22 cellular contexts compared by ENCODE assay signal in genomic region chr14:60946773-60947172, GRCh38. TPM values are rescaled to one million over a fixed set of nuclear protein-coding genes. Genes with fewer than 3 reads are reported as not detected.
DNase-seq lines count a peak whose midpoint lies in the region; ATAC-seq and TF ChIP-seq lines count a peak whose summit lies in the region.
"Had no signal": no experiment of that assay in that cellular context is flagged by ENCODE, and none has a peak within 500 bp of the region (broad histone marks: within the 10 kb centered on the region; RNA-seq: fewer than 3 reads in every experiment).

No MANE protein-coding gene starts in this region.

- TF ChIP-seq CTCF in natural killer cell (IDR thresholded peaks at IDR 0.05) (no peak), osteoblast (IDR thresholded peaks at IDR 0.05; ENCODE audit: extremely low read depth, low read depth, low read length) (no peak), endodermal cell (conservative IDR thresholded peaks at IDR 0.05) (no peak)

- no peak overlapping the region for H3K9ac ChIP-seq in endodermal cell (ENCODE audit: extremely low read depth, low read length, poor library complexity, severe bottlenecking)
- H3K9ac ChIP-seq: BLaER1 treated with 17β-estradiol and CSF1 and Interleukin-3, amounts not matched to agents 10 nM and 100 nM had no signal

- H3K36me3 Mint-ChIP-seq in natural killer cell treated with Interleukin-12 subunit alpha and Interleukin-12 subunit beta and Interleukin-15 and Interleukin-18, amount 100 ng/mL, for 72 hours: peaks cover 12% of the 10 kb centered on the region
- H3K36me3 Mint-ChIP-seq in natural killer cell (no peaks in the 10 kb centered on the region), endodermal cell (ENCODE audit: low read depth) (no peaks in the 10 kb centered on the region)
- peaks cover 9% of the 10 kb centered on the region for H3K36me3 Mint-ChIP-seq in stimulated activated effector memory CD8-positive, alpha-beta T cell treated with anti-CD3 and anti-CD28 coated beads, Interleukin-12 subunit alpha, Interleukin-12 subunit beta, amount 100 ng/mL, for 72 hours

- DNase-seq in natural killer cell treated with Interleukin-12 subunit alpha and Interleukin-12 subunit beta and Interleukin-15 and Interleukin-18, amount 100 ng/mL, for 72 hours (ENCODE audit: low spot score): no peak
- no peak for DNase-seq in natural killer cell
- no peak for DNase-seq in osteoblast (ENCODE audit: insufficient read length, low spot score, missing footprints)
- no peak for DNase-seq in stimulated activated effector memory CD8-positive, alpha-beta T cell treated with anti-CD3 and anti-CD28 coated beads, Interleukin-12 subunit alpha, Interleukin-12 subunit beta, amount 100 ng/mL, for 72 hours (ENCODE audit: low spot score in 2 of 2)
- no peak for DNase-seq in NCI-H2227 (lab: John Stamatoyannopoulos, UW; ENCODE audit: unreplicated experiment)
- DNase-seq in endodermal cell: no peak
- DNase-seq: 8988T; CD4-positive, CD25-positive, alpha-beta regulatory T cell; CD8-positive, alpha-beta memory T cell; COR-L47; DMS 273 treated with DMSO at 0.1 percent for 48 hours; DMS53; DND-41; EL; GOT3; H7; HFFc6 had no signal

- H3K27ac Mint-ChIP-seq in natural killer cell treated with Interleukin-12 subunit alpha and Interleukin-12 subunit beta and Interleukin-15 and Interleukin-18, amount 100 ng/mL, for 72 hours: peak overlapping the region; percentile 5 to 40
- no peak overlapping the region for H3K27ac Mint-ChIP-seq in natural killer cell
- peak overlapping the region; percentile 5 for H3K27ac Mint-ChIP-seq in stimulated activated effector memory CD8-positive, alpha-beta T cell treated with anti-CD3 and anti-CD28 coated beads, Interleukin-12 subunit alpha, Interleukin-12 subunit beta, amount 100 ng/mL, for 72 hours
- no peak overlapping the region for H3K27ac Mint-ChIP-seq in endodermal cell
- H3K27ac Mint-ChIP-seq: B cell; CD8-positive, alpha-beta memory T cell had no signal

- peak overlapping the region; percentile 25 for H3K27ac ChIP-seq in osteoblast (ENCODE audit: low read depth, low read length)
- no peak overlapping the region for H3K27ac ChIP-seq in endodermal cell (ENCODE audit: low read depth, low read length)

- H3K4me1 ChIP-seq in osteoblast (ENCODE audit: insufficient read depth, low read length) (peaks cover 17% of the 10 kb centered on the region), endodermal cell (ENCODE audit: control insufficient read depth, insufficient read depth, low read length) (no peaks in the 10 kb centered on the region)

- H2AFZ ChIP-seq in osteoblast (ENCODE audit: low read length): no peak overlapping the region

- no peaks in the 10 kb centered on the region for H4K20me1 ChIP-seq in osteoblast (ENCODE audit: insufficient read depth, low read length)
- H4K20me1 ChIP-seq: BLaER1 treated with 17β-estradiol and CSF1 and Interleukin-3, amounts not matched to agents 10 nM and 100 nM had no signal

- H3K4me2 ChIP-seq in osteoblast (ENCODE audit: insufficient read depth, low read length): no peak overlapping the region

- H3K27me3 ChIP-seq in osteoblast (ENCODE audit: insufficient read depth, low read length) (no peaks in the 10 kb centered on the region), endodermal cell (ENCODE audit: control insufficient read depth, insufficient read depth, low read length, poor library complexity, severe bottlenecking) (no peaks in the 10 kb centered on the region)
- H3K27me3 ChIP-seq: BLaER1 treated with 17β-estradiol and CSF1 and Interleukin-3, amounts not matched to agents 10 nM and 100 nM had no signal

- no peak for ATAC-seq in natural killer cell treated with Interleukin-12 subunit alpha and Interleukin-12 subunit beta and Interleukin-15 and Interleukin-18, amount 100 ng/mL, for 72 hours
- ATAC-seq in natural killer cell (no peak), HG02678 (IDR thresholded peaks at IDR 0.05; ENCODE audit: unreplicated experiment) (no peak)
- ATAC-seq in stimulated activated effector memory CD8-positive, alpha-beta T cell treated with anti-CD3 and anti-CD28 coated beads, Interleukin-12 subunit alpha, Interleukin-12 subunit beta, amount 100 ng/mL, for 72 hours: no peak
- ATAC-seq: GM12878, HCT116 had no signal

- H3K9me3 Mint-ChIP-seq in natural killer cell treated with Interleukin-12 subunit alpha and Interleukin-12 subunit beta and Interleukin-15 and Interleukin-18, amount 100 ng/mL, for 72 hours: no peaks in the 10 kb centered on the region
- no peaks in the 10 kb centered on the region for H3K9me3 Mint-ChIP-seq in natural killer cell
- peaks cover 2% of the 10 kb centered on the region for H3K9me3 Mint-ChIP-seq in stimulated activated effector memory CD8-positive, alpha-beta T cell treated with anti-CD3 and anti-CD28 coated beads, Interleukin-12 subunit alpha, Interleukin-12 subunit beta, amount 100 ng/mL, for 72 hours
- no peaks in the 10 kb centered on the region for H3K9me3 Mint-ChIP-seq in endodermal cell
- H3K9me3 Mint-ChIP-seq: CD4-positive, CD25-positive, alpha-beta regulatory T cell; CD8-positive, alpha-beta memory T cell; HFFc6 had no signal

- H3K9me3 ChIP-seq in osteoblast (ENCODE audit: low read depth, low read length) (no peaks in the 10 kb centered on the region), endodermal cell (ENCODE audit: control insufficient read depth, low read length) (no peaks in the 10 kb centered on the region)
- H3K9me3 ChIP-seq: BLaER1 treated with 17β-estradiol and CSF1 and Interleukin-3, amounts not matched to agents 10 nM and 100 nM had no signal

- intact Hi-C loops in natural killer cell (cut with micrococcal nuclease): no loop called here

- H3K4me3 ChIP-seq in osteoblast (ENCODE audit: insufficient read depth, low read length) (no peak overlapping the region), endodermal cell (ENCODE audit: low read length) (no peak overlapping the region)
- H3K4me3 ChIP-seq: BLaER1 treated with 17β-estradiol and CSF1 and Interleukin-3, amounts not matched to agents 10 nM and 100 nM; GM12878 had no signal

- no peaks in the 10 kb centered on the region for H3K79me2 ChIP-seq in osteoblast (ENCODE audit: insufficient read depth, low read length)

- H3K36me3 ChIP-seq in osteoblast (ENCODE audit: insufficient read depth, low read length) (no peaks in the 10 kb centered on the region), endodermal cell (ENCODE audit: control insufficient read depth, insufficient read depth, low read length) (no peaks in the 10 kb centered on the region)
- H3K36me3 ChIP-seq: BLaER1 treated with 17β-estradiol and CSF1 and Interleukin-3, amounts not matched to agents 10 nM and 100 nM had no signal

- 91% methylated on average over 3 of the region's 3 CpGs; no CpG with 5 or more reads in 1 of the 2 experiments for WGBS in endodermal cell (ENCODE audit: insufficient coverage in 1 of 2, insufficient read length in 1 of 2), 2 experiments

- H3K27me3 Mint-ChIP-seq in natural killer cell treated with Interleukin-12 subunit alpha and Interleukin-12 subunit beta and Interleukin-15 and Interleukin-18, amount 100 ng/mL, for 72 hours: no peaks in the 10 kb centered on the region
- H3K27me3 Mint-ChIP-seq in natural killer cell (ENCODE audit: low read depth in 2 of 2) (no peaks in the 10 kb centered on the region), endodermal cell (ENCODE audit: insufficient read depth) (no peaks in the 10 kb centered on the region)
- H3K27me3 Mint-ChIP-seq: B cell; CD4-positive, CD25-positive, alpha-beta regulatory T cell; CD8-positive, alpha-beta memory T cell had no signal

- peaks cover 10 to 16% of the 10 kb centered on the region in 2 donors for H3K4me1 Mint-ChIP-seq in natural killer cell treated with Interleukin-12 subunit alpha and Interleukin-12 subunit beta and Interleukin-15 and Interleukin-18, amount 100 ng/mL, for 72 hours (ENCODE audit: low read depth in 2 of 2)
- H3K4me1 Mint-ChIP-seq in natural killer cell: peaks cover 0 to 5% of the 10 kb centered on the region in 2 donors
- H3K4me1 Mint-ChIP-seq in stimulated activated effector memory CD8-positive, alpha-beta T cell treated with anti-CD3 and anti-CD28 coated beads, Interleukin-12 subunit alpha, Interleukin-12 subunit beta, amount 100 ng/mL, for 72 hours: peaks cover 18% of the 10 kb centered on the region
- peaks cover 10% of the 10 kb centered on the region for H3K4me1 Mint-ChIP-seq in endodermal cell
- H3K4me1 Mint-ChIP-seq: B cell; CD8-positive, alpha-beta memory T cell had no signal

- H3K4me3 Mint-ChIP-seq in natural killer cell treated with Interleukin-12 subunit alpha and Interleukin-12 subunit beta and Interleukin-15 and Interleukin-18, amount 100 ng/mL, for 72 hours: peak overlapping the region; percentile 65
- H3K4me3 Mint-ChIP-seq in natural killer cell (no peak overlapping the region), endodermal cell (no peak overlapping the region)
- peak overlapping the region; percentile 15 for H3K4me3 Mint-ChIP-seq in stimulated activated effector memory CD8-positive, alpha-beta T cell treated with anti-CD3 and anti-CD28 coated beads, Interleukin-12 subunit alpha, Interleukin-12 subunit beta, amount 100 ng/mL, for 72 hours
- H3K4me3 Mint-ChIP-seq: B cell; CD4-positive, CD25-positive, alpha-beta regulatory T cell; CD8-positive, alpha-beta memory T cell; HFFc6 had no signal

RNA-seq across cellular contexts. Expression of gene TRMT5, which starts 34.1 kb away (rescaled TPM):
- total RNA-seq in natural killer cell treated with Interleukin-12 subunit alpha and Interleukin-12 subunit beta and Interleukin-15 and Interleukin-18, amount 100 ng/mL, for 72 hours: 10 to 100 TPM in 1 of 2 donors, 1 to 10 TPM in 1; 6.1 to 15.0 TPM
- total RNA-seq in natural killer cell (1 to 10 TPM; 1.7 to 2.6 (median 1.9) TPM), osteoblast (11.2 and 13.8 TPM in 2 replicates), endodermal cell (10 to 100 TPM; 18.4 to 19.8 TPM)
- 14.2 TPM for polyA plus RNA-seq in endodermal cell (2013, experiment 1 of 2)
- 14.4 TPM for polyA plus RNA-seq in endodermal cell (2013, experiment 2 of 2)

RNA-seq across cellular contexts. Expression of gene SLC38A6, which starts 34.3 kb away (rescaled TPM):
- 1 to 10 TPM; 5.1 to 9.1 TPM for total RNA-seq in natural killer cell treated with Interleukin-12 subunit alpha and Interleukin-12 subunit beta and Interleukin-15 and Interleukin-18, amount 100 ng/mL, for 72 hours
- total RNA-seq in natural killer cell (10 to 100 TPM in 1 of 3 donors, 1 to 10 TPM in 2; 7.1 to 11.0 (median 8.8) TPM), osteoblast (112 TPM in 2 replicates), endodermal cell (10 to 100 TPM in 1 of 2 donors, 1 to 10 TPM in 1; 9.9 to 18.2 TPM)
- polyA plus RNA-seq in endodermal cell (2013, experiment 1 of 2): 12.0 TPM
- 8.8 TPM for polyA plus RNA-seq in endodermal cell (2013, experiment 2 of 2)

Comparison
In these comparisons a context has a peak if more than half of its experiments do, and no peak if none do; other contexts are left out.
1. H3K27ac Mint-ChIP-seq: peak in natural killer cell treated with Interleukin-12 subunit alpha and Interleukin-12 subunit beta and Interleukin-15 and Interleukin-18, amount 100 ng/mL, for 72 hours (2 of 2) and stimulated activated effector memory CD8-positive, alpha-beta T cell treated with anti-CD3 and anti-CD28 coated beads, Interleukin-12 subunit alpha, Interleukin-12 subunit beta, amount 100 ng/mL, for 72 hours (single experiment); none in natural killer cell (0 of 2) and endodermal cell (single experiment).
2. H3K4me3 Mint-ChIP-seq: peak in natural killer cell treated with Interleukin-12 subunit alpha and Interleukin-12 subunit beta and Interleukin-15 and Interleukin-18, amount 100 ng/mL, for 72 hours (single experiment) and stimulated activated effector memory CD8-positive, alpha-beta T cell treated with anti-CD3 and anti-CD28 coated beads, Interleukin-12 subunit alpha, Interleukin-12 subunit beta, amount 100 ng/mL, for 72 hours (single experiment); none in natural killer cell (single experiment) and endodermal cell (single experiment).